ENCODE assay signal across 15 cellular contexts in the genomic region with DNA sequence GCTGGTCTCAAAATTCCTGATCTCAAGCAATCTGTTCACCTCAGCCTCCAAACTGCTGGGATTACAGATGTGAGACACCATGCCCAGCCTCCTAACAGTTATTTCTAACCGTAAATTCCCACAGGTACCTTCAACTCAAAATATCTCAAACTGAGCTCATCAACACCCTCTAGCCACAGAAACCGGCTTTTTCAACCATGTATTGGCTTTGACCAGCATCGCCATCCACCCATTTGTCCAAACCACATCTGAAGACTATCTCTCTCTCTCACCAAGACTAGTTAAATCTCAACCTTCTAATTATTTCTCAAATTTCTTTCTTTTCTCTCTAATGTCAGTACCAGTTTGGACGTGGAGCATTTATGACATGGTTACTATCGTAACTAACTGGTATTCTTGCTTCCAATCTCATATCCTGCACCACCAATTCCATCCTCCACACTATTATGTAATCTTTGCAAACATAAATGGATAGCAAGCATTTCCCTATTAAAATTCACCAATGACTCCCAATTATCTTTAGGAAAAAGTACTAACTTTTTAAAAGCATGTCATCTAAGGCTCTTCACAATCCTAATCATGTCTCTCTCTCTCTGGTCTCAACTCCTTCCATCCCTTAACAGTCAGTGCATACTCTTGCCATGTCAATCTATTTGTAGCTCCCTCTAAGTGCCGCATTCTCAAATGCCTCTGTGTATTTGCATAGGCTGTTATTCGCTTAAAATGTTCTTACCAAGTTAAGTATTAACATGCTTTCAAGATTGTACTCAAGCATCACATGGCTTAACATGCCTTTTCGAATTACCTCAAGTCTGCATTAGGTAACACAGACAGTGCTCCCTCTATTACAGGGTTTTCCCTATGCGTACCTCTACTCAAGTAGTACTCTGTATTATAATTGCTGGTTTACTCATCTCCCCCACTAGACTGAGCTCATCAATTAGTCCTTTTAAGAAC. TPM values are rescaled to one million over a fixed set of nuclear protein-coding genes. Genes with fewer than 3 reads are reported as not detected.
DNase-seq lines count a peak whose midpoint lies in the region; ATAC-seq, FAIRE-seq and TF ChIP-seq lines count a peak whose summit lies in the region.
"Had no signal": no experiment of that assay in that cellular context is flagged by ENCODE, and none has a peak within 500 bp of the region (broad histone marks: within the 10 kb centered on the region; RNA-seq: fewer than 3 reads in every experiment).

No MANE protein-coding gene starts in this region.

- H4K20me1 ChIP-seq in OCI-LY7 (ENCODE audit: insufficient read depth, low read length): peaks cover 4% of the 10 kb centered on the region; the same call in 1 of the 2 replicates

- TF ChIP-seq CTCF in kidney (IDR thresholded peaks at IDR 0.05; ENCODE audit: borderline replicate concordance, extremely low read depth, insufficient read depth): no peak
- TF ChIP-seq CTCF in OCI-LY7 (conservative IDR thresholded peaks at IDR 0.05; ENCODE audit: low read length): no peak

- H3K23ac ChIP-seq in neuronal stem cell (ENCODE audit: low read depth, low read length, poor library complexity): no peak overlapping the region

- H3K27me3 ChIP-seq in neuronal stem cell (ENCODE audit: control insufficient read depth in 3 of 3, insufficient read depth in 3 of 3, low read depth in 1 of 3, low read length in 3 of 3): no peaks in the 10 kb centered on the region
- H3K27me3 ChIP-seq: esophagus squamous epithelium, spleen, vagina had no signal

- CTCF ChIA-PET in OCI-LY7 (lab: Charles Lee; ENCODE audit: unreplicated experiment): no interaction called here

- H3K4me1 ChIP-seq in kidney (ENCODE audit: control insufficient read depth in 1 of 2, insufficient read depth in 1 of 2, low read depth in 1 of 2, low read length in 2 of 2) (peaks cover 13 to 20% of the 10 kb centered on the region in 2 donors), OCI-LY7 (ENCODE audit: insufficient read depth, low read length, poor library complexity, severe bottlenecking) (peaks cover 3% of the 10 kb centered on the region), neuronal stem cell (ENCODE audit: control insufficient read depth in 2 of 2, insufficient read depth in 1 of 2, low read depth in 1 of 2, low read length in 2 of 2) (peaks cover 0 to under 1% of the 10 kb centered on the region in 2 donors)

- no peaks in the 10 kb centered on the region for H3K9me2 ChIP-seq in OCI-LY7 (ENCODE audit: insufficient read depth, low read length)

- H3K79me1 ChIP-seq in neuronal stem cell (ENCODE audit: low read depth, low read length): no peaks in the 10 kb centered on the region

- intact Hi-C loops in kidney (cut with DNase I) (no loop called here), OCI-LY7 (cut with micrococcal nuclease; ENCODE audit: unreplicated experiment) (no loop called here)

- no peak overlapping the region for H2BK15ac ChIP-seq in neuronal stem cell (ENCODE audit: low read length)

- H3K4me2 ChIP-seq in OCI-LY7 (ENCODE audit: low read length): no peak overlapping the region
- H3K4me2 ChIP-seq in neuronal stem cell (ENCODE audit: insufficient read depth, low read length, poor library complexity, severe bottlenecking): no peak overlapping the region

- POLR2A ChIA-PET in OCI-LY7 (lab: Charles Lee): interaction anchor here (1.4 to 1.8 kb wide), 2 partner anchors 10 to 11 kb away, joined by 4 read pairs; no protein-coding TSS in a partner anchor

- peak; percentile 80 for FAIRE-seq in kidney (lab: Jason Lieb, UNC)

- peak; percentile 32 for DNase-seq in ACHN
- DNase-seq in kidney: no peak
- DNase-seq in AG08395 (ENCODE audit: low spot score): no peak
- DNase-seq in OCI-LY7 (ENCODE audit: low spot score): no peak
- DNase-seq in neuronal stem cell (ENCODE audit: low spot score): no peak
- DNase-seq: activated effector memory CD4-positive, alpha-beta T cell treated with anti-CD3 and anti-CD28 coated beads, Interleukin-2, amount 50 U/mL, for 16 hours; cerebellar nuclear complex; esophagus squamous epithelium; H9; spleen; SW 1271 had no signal

- H2BK5ac ChIP-seq in neuronal stem cell (ENCODE audit: low read length): no peak overlapping the region

- H3K4ac ChIP-seq in neuronal stem cell (ENCODE audit: low read length): no peak overlapping the region

- H2BK12ac ChIP-seq in neuronal stem cell (ENCODE audit: low read length): no peak overlapping the region

- H3K36me3 ChIP-seq in kidney (ENCODE audit: control insufficient read depth in 1 of 2, insufficient read depth in 2 of 2, low read length in 2 of 2) (peaks cover 6 to 7% of the 10 kb centered on the region in 2 donors), OCI-LY7 (ENCODE audit: insufficient read depth, low read length) (peaks cover 59% of the 10 kb centered on the region), neuronal stem cell (replicated peaks in 1 of 2; ENCODE audit: control insufficient read depth in 2 of 2, insufficient read depth in 2 of 2, low read length in 2 of 2) (peaks cover 8 to 76% of the 10 kb centered on the region in 2 donors)

- no peak overlapping the region for H2AFZ ChIP-seq in OCI-LY7 (ENCODE audit: low read length)
- no peak overlapping the region for H2AFZ ChIP-seq in neuronal stem cell (ENCODE audit: low read length)

- in situ Hi-C loops in ACHN (cut with HindIII; ENCODE audit: low pct_ligation_motif_present, low pct_unique_long_range_greater_than_20kb, low sequenced_read_pairs): no loop called here

- peaks cover 37% of the 10 kb centered on the region; the same call in 1 of the 2 replicates for H3K79me2 ChIP-seq in OCI-LY7 (ENCODE audit: insufficient read depth, low read depth, low read length)

- ATAC-seq in GM18861 (IDR thresholded peaks at IDR 0.05; ENCODE audit: unreplicated experiment) (peak; percentile 56), HG03196 (IDR thresholded peaks at IDR 0.05; ENCODE audit: unreplicated experiment) (peak; percentile 58), GM18868 (IDR thresholded peaks at IDR 0.05; ENCODE audit: unreplicated experiment) (no peak)

- no peak overlapping the region for H4K91ac ChIP-seq in neuronal stem cell (ENCODE audit: low read depth, low read length, poor library complexity)

- peak overlapping the region; percentile 37 for H3K27ac ChIP-seq in kidney (ENCODE audit: low read depth in 2 of 2, low read length in 2 of 2)
- no peak overlapping the region for H3K27ac ChIP-seq in OCI-LY7 (ENCODE audit: low read depth, low read length, poor library complexity, severe bottlenecking)
- no peak overlapping the region for H3K27ac ChIP-seq in neuronal stem cell (replicated peaks; ENCODE audit: low read length)
- H3K27ac ChIP-seq: esophagus squamous epithelium, vagina had no signal

- no peak overlapping the region for H2BK120ac ChIP-seq in neuronal stem cell (ENCODE audit: low read depth, low read length)

- no TSS peak for BruUV-seq in OCI-LY7 (replicated peaks; lab: Mats Ljungman, UMichigan)

- H3K9me3 ChIP-seq in kidney (ENCODE audit: control insufficient read depth in 1 of 2, low read length in 2 of 2) (no peaks in the 10 kb centered on the region), OCI-LY7 (ENCODE audit: low read length) (no peaks in the 10 kb centered on the region), neuronal stem cell (replicated peaks in 1 of 2; ENCODE audit: control insufficient read depth in 2 of 2, insufficient read depth in 1 of 2, low read depth in 1 of 2, low read length in 2 of 2) (peaks cover 0 to 3% of the 10 kb centered on the region in 2 donors)
- H3K9me3 ChIP-seq: esophagus squamous epithelium, spleen, vagina had no signal

- H3K18ac ChIP-seq in neuronal stem cell (ENCODE audit: low read length): no peak overlapping the region

- H3K4me3 ChIP-seq in kidney (ENCODE audit: low read length in 2 of 2) (peak overlapping the region in 1 of 2 donors; percentile 4), OCI-LY7 (ENCODE audit: low read depth, low read length, poor library complexity, severe bottlenecking) (no peak overlapping the region), neuronal stem cell (ENCODE audit: low read length in 2 of 2) (no peak overlapping the region)
- H3K4me3 ChIP-seq: esophagus squamous epithelium, spleen, vagina had no signal

- H2AK5ac ChIP-seq in neuronal stem cell (ENCODE audit: low read depth, low read length): no peak overlapping the region

- peak overlapping the region in 1 of 2 donors; percentile 6 for H3K9ac ChIP-seq in kidney (ENCODE audit: low read length in 2 of 2)
- H3K9ac ChIP-seq in neuronal stem cell (ENCODE audit: low read depth, low read length, poor library complexity): no peak overlapping the region

- H4K8ac ChIP-seq in neuronal stem cell (ENCODE audit: low read depth, low read length): no peak overlapping the region

- no peak overlapping the region for H3K14ac ChIP-seq in neuronal stem cell (ENCODE audit: low read length)

- no CpG with 5 or more reads among the region's 9 CpGs for WGBS in neuronal stem cell (ENCODE audit: extremely low coverage in 2 of 2, insufficient read length in 2 of 2, insufficient replicate concordance in 1 of 2), 2 donors

RNA-seq across cellular contexts. Expression of a gene that starts 18.1 kb away (rescaled TPM):
- total RNA-seq in kidney (22.0 TPM), OCI-LY7 (2022) (19.0 TPM in 2 replicates)
- 4.0 TPM for polyA plus RNA-seq in kidney (ENCODE audit: insufficient read depth, low read depth, low replicate concordance)
- 10.8 and 12.5 TPM in 2 replicates for total RNA-seq in OCI-LY7 (2014; rRNA removed; shearing (Covaris generic))
- polyA plus RNA-seq in neuronal stem cell (2013, experiment 1 of 2): 16.0 TPM
- polyA plus RNA-seq in neuronal stem cell (2013, experiment 2 of 2): 17.4 TPM

RNA-seq across cellular contexts. Expression of a gene that starts 34.9 kb away (rescaled TPM):
- total RNA-seq in kidney (20.0 TPM), OCI-LY7 (2022) (17.1 and 18.8 TPM in 2 replicates)
- 14.7 TPM for polyA plus RNA-seq in kidney (ENCODE audit: insufficient read depth, low read depth, low replicate concordance)
- 7.1 and 11.8 TPM in 2 replicates for total RNA-seq in OCI-LY7 (2014; rRNA removed; shearing (Covaris generic))
- polyA plus RNA-seq in neuronal stem cell (2013, experiment 1 of 2): 35.9 TPM
- polyA plus RNA-seq in neuronal stem cell (2013, experiment 2 of 2): 36.6 TPM

Comparison
In these comparisons a context has a peak if more than half of its experiments do, and no peak if none do; other contexts are left out.
1. H3K27ac ChIP-seq: peak in kidney (2 of 2); none in OCI-LY7 (single experiment) and neuronal stem cell (single experiment).